ENCODE assay signal across 8 cellular contexts in genomic region chr3:108588616-108589015, GRCh38. TPM values are rescaled to one million over a fixed set of nuclear protein-coding genes. Genes with fewer than 3 reads are reported as not detected.
A peak's percentile ranks its signal among the peaks of the same experiment; 100 is the strongest.
DNase-seq lines count a peak whose midpoint lies in the region; TF ChIP-seq lines count a peak whose summit lies in the region.

No MANE protein-coding gene starts in this region.

- intact Hi-C loops in adrenal gland (cut with DNase I), result no loop called here
- intact Hi-C loops in posterior vena cava (cut with DNase I), result no loop called here

- H3K9ac ChIP-seq in HUES48 (ENCODE audit: low read depth, low read length) (peak overlapping the region; percentile 98), mesenchymal stem cell (ENCODE audit: low read length) (peak overlapping the region; percentile 98)

- peak overlapping the region; percentile 3 for H2AFZ ChIP-seq in mesenchymal stem cell (ENCODE audit: low read depth, low read length)

- H3K4ac ChIP-seq in mesenchymal stem cell (ENCODE audit: low read depth in 1 of 2, low read length in 2 of 2), result no peak overlapping the region

- no peak overlapping the region for H2BK12ac ChIP-seq in mesenchymal stem cell (ENCODE audit: low read length in 2 of 2)

- in situ Hi-C loops in ACHN (cut with HindIII; ENCODE audit: low pct_ligation_motif_present, low pct_unique_long_range_greater_than_20kb, low sequenced_read_pairs), result no loop called here

- H4K8ac ChIP-seq in mesenchymal stem cell (ENCODE audit: low read length), result no peak overlapping the region

- no peak overlapping the region for H2BK15ac ChIP-seq in mesenchymal stem cell (ENCODE audit: low read depth, poor library complexity, severe bottlenecking)

- no peak overlapping the region for H4K91ac ChIP-seq in mesenchymal stem cell (ENCODE audit: low read length)

- 0 to 1% (median 1%) methylated on average over 10 of the region's 10 CpGs for WGBS in adrenal gland, 4 donors
- WGBS in mesenchymal stem cell, result 0% methylated on average over 5 of the region's 10 CpGs

- H3K23ac ChIP-seq in mesenchymal stem cell (ENCODE audit: low read length in 2 of 2), result no peak overlapping the region

- H3K27me3 ChIP-seq in HUES48 (ENCODE audit: control insufficient read depth, insufficient read depth, low read length) (no peaks in the 10 kb centered on the region), adrenal gland (no peaks in the 10 kb centered on the region), mesenchymal stem cell (ENCODE audit: control insufficient read depth in 1 of 2, insufficient read depth in 1 of 2, low read length in 2 of 2) (no peaks in the 10 kb centered on the region)

- H3K18ac ChIP-seq in mesenchymal stem cell (ENCODE audit: low read depth in 1 of 2, low read length in 2 of 2), result no peak overlapping the region

- DNase-seq in ACHN, result peak; percentile 7
- no peak for DNase-seq in adrenal gland
- no peak for DNase-seq in mesenchymal stem cell
- DNase-seq in posterior vena cava (ENCODE audit: low spot score), result no peak
- no peak for DNase-seq in NCI-H446 (lab: John Stamatoyannopoulos, UW)
- DNase-seq in epidermal melanocyte (ENCODE audit: insufficient read length, low spot score), result no peak
- no peak for DNase-seq in stimulated activated CD4-positive, alpha-beta T cell treated with anti-CD3 and anti-CD28 coated beads, Interleukin-15, amount 100 ng/mL, for 24 hours

- H3K27ac ChIP-seq in HUES48 (ENCODE audit: low read depth, low read length) (peak overlapping the region; percentile 100), adrenal gland (peak overlapping the region in 4 of 5 donors; percentile 82 to 95 (median 92)), mesenchymal stem cell (ENCODE audit: low read length, poor library complexity, severe bottlenecking) (no peak overlapping the region)

- H3K9me3 ChIP-seq in HUES48 (ENCODE audit: control insufficient read depth, insufficient read depth, low read length) (no peaks in the 10 kb centered on the region), adrenal gland (replicated peaks in 1 of 3) (no peaks in the 10 kb centered on the region), mesenchymal stem cell (ENCODE audit: control insufficient read depth, low read length) (no peaks in the 10 kb centered on the region)

- H2BK5ac ChIP-seq in mesenchymal stem cell (ENCODE audit: low read depth, low read length, poor library complexity, severe bottlenecking), result no peak overlapping the region

- TF ChIP-seq POLR2A in adrenal gland (IDR thresholded peaks at IDR 0.05), result no peak

- H3K36me3 ChIP-seq in HUES48 (ENCODE audit: control insufficient read depth, insufficient read depth, low read length), result peaks cover 22% of the 10 kb centered on the region
- H3K36me3 ChIP-seq in adrenal gland (replicated peaks in 1 of 2), result no peaks in the 10 kb centered on the region
- peaks cover 0 to under 1% of the 10 kb centered on the region in 2 experiments for H3K36me3 ChIP-seq in mesenchymal stem cell (ENCODE audit: control insufficient read depth in 1 of 2, insufficient read depth in 2 of 2, low read depth in 1 of 2, low read length in 2 of 2)

- no peak overlapping the region for H2AK5ac ChIP-seq in mesenchymal stem cell (ENCODE audit: low read length, severe bottlenecking)

- H3K4me3 ChIP-seq in HUES48 (ENCODE audit: low read depth, low read length) (peak overlapping the region; percentile 99), adrenal gland (peak overlapping the region in 3 of 4 donors; percentile 7 to 80 (median 69)), mesenchymal stem cell (ENCODE audit: insufficient read depth in 1 of 2, low read depth in 1 of 2, low read length in 2 of 2) (peak overlapping the region; percentile 73 to 97)

- H3K79me1 ChIP-seq in mesenchymal stem cell (replicated peaks; ENCODE audit: low read length, poor library complexity, severe bottlenecking), result peaks cover 12% of the 10 kb centered on the region

- no peak for TF ChIP-seq CTCF in adrenal gland (IDR thresholded peaks at IDR 0.05)

- H3K4me1 ChIP-seq in HUES48 (ENCODE audit: control insufficient read depth, insufficient read depth, low read length), result peaks cover 23% of the 10 kb centered on the region
- H3K4me1 ChIP-seq in adrenal gland (replicated peaks in 1 of 2), result peaks cover 3 to 23% of the 10 kb centered on the region in 2 donors
- H3K4me1 ChIP-seq in mesenchymal stem cell (ENCODE audit: control insufficient read depth, insufficient read depth, low read depth, low read length), result peaks cover 3% of the 10 kb centered on the region

- H3K4me2 ChIP-seq in mesenchymal stem cell (ENCODE audit: low read length, poor library complexity, severe bottlenecking), result peak overlapping the region; percentile 51

- no peak overlapping the region for H3K14ac ChIP-seq in mesenchymal stem cell (ENCODE audit: low read length in 2 of 2)

- H2BK120ac ChIP-seq in mesenchymal stem cell (ENCODE audit: low read depth, low read length), result no peak overlapping the region

RNA-seq across cellular contexts. Expression of gene CIP2A, which starts 0.6 kb away (rescaled TPM):
- total RNA-seq in adrenal gland, result 10 to 100 TPM in 1 of 8 donors, 1 to 10 TPM in 7; 1.9 to 16.6 (median 3.7) TPM
- 1 to 10 TPM in 2 of 3 donors, under 1 TPM in 1; 0.97 to 3.1 (median 1.1) TPM for polyA plus RNA-seq in adrenal gland
- polyA plus RNA-seq in mesenchymal stem cell (2013, experiment 1 of 2), result 4.9 TPM
- 4.9 TPM for polyA plus RNA-seq in mesenchymal stem cell (2013, experiment 2 of 2)
- 1 to 10 TPM; 2.9 to 3.5 TPM for total RNA-seq in posterior vena cava

RNA-seq across cellular contexts. Expression of gene DZIP3, which starts 0.9 kb away (rescaled TPM):
- total RNA-seq in adrenal gland, result 10 to 100 TPM in 6 of 8 donors, 1 to 10 TPM in 2; 9.6 to 25.7 (median 14.2) TPM
- 10 to 100 TPM in 2 of 3 donors, 1 to 10 TPM in 1; 8.9 to 17.2 (median 13.4) TPM for polyA plus RNA-seq in adrenal gland
- 6.5 TPM for polyA plus RNA-seq in mesenchymal stem cell (2013, experiment 1 of 2)
- 6.9 TPM for polyA plus RNA-seq in mesenchymal stem cell (2013, experiment 2 of 2)
- 10 to 100 TPM; 11.8 to 19.5 TPM for total RNA-seq in posterior vena cava
